In the genomic region with DNA sequence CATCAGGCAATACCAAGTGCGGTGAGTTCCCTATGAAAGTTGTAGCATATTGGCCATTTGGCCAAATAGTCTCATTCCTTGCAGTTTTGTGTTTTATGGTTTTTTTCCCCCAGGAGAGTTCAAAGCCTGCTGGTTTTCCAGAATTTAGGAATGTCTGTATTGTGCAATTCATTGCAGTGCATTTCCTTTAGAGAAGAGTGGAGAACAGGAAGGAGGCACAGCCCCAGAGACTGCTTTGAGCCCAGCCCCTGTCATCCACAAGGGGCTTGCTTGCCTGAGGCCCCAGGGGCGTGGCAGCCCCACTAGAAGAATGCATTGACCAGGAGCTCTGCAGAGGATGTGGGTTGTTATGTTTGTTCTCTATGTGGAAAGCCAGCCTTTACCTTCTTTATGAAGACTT, we compare ENCODE assay signal across 7 cellular contexts.
DNase-seq lines count a peak whose midpoint lies in the region; ATAC-seq and TF ChIP-seq lines count a peak whose summit lies in the region.
"Not testable (repeated sequence)": the region's sequence is repeated elsewhere in the genome, so short reads cannot be mapped to it uniquely, and the experiment has no call there.

No MANE protein-coding gene starts in this region.

- DNase-seq in Daoy (ENCODE audit: low read depth) (peak; percentile 73), RWPE2 (ENCODE audit: low spot score) (peak; percentile 74), astrocyte of the spinal cord (ENCODE audit: low read depth, low spot score) (peak; percentile 16), fibroblast of mammary gland (ENCODE audit: low read depth) (peak; percentile 67), islet precursor cell (peak; percentile 89), psoas muscle (peak in 1 of 2 donors; percentile 36)

- intact Hi-C loops in psoas muscle (cut with DNase I), result not testable (repeated sequence)

- in situ Hi-C loops in astrocyte of the spinal cord (cut with HindIII; ENCODE audit: low sequenced_read_pairs), result not testable (repeated sequence)

- not testable (repeated sequence) for H3K9me3 ChIP-seq in HUES48 (ENCODE audit: control insufficient read depth, insufficient read depth, low read length); RWPE2 (ENCODE audit: severe bottlenecking); psoas muscle

- ATAC-seq in RWPE2 (ENCODE audit: low read depth) (peak; percentile 57), psoas muscle (peak in 1 of 4 donors; percentile 35)

- H3K9ac ChIP-seq in HUES48 (ENCODE audit: low read depth, low read length), result not testable (repeated sequence)

- not testable (repeated sequence) for H3K27me3 ChIP-seq in HUES48 (ENCODE audit: control insufficient read depth, insufficient read depth, low read length); RWPE2 (ENCODE audit: insufficient read depth, poor library complexity, severe bottlenecking); psoas muscle (ENCODE audit: insufficient read depth in 3 of 3, low read length in 2 of 3)

- H3K27ac ChIP-seq in HUES48 (ENCODE audit: low read depth, low read length) (peak overlapping the region; percentile 77), RWPE2 (ENCODE audit: poor library complexity, severe bottlenecking) (peak overlapping the region; percentile 89), psoas muscle (peak overlapping the region; percentile 46)

- H3K4me1 ChIP-seq in HUES48 (ENCODE audit: control insufficient read depth, insufficient read depth, low read length); psoas muscle: not testable (repeated sequence)
- peaks cover 15% of the 10 kb centered on the region for H3K4me1 ChIP-seq in RWPE2 (ENCODE audit: insufficient read depth, poor library complexity, severe bottlenecking)

- not testable (repeated sequence) for H3K36me3 ChIP-seq in HUES48 (ENCODE audit: control insufficient read depth, insufficient read depth, low read length); RWPE2 (ENCODE audit: low read depth); psoas muscle (ENCODE audit: insufficient read depth in 1 of 2, low read depth in 1 of 2)

- WGBS in psoas muscle, 3 donors, result 74 to 81% (median 79%) methylated on average over 2 of the region's 2 CpGs

- H3K4me3 ChIP-seq in HUES48 (ENCODE audit: low read depth, low read length); RWPE2 (ENCODE audit: severe bottlenecking); astrocyte of the spinal cord (ENCODE audit: low read depth, low read length); fibroblast of mammary gland (ENCODE audit: control insufficient read depth, low read depth, low read length); psoas muscle: not testable (repeated sequence)

- not testable (repeated sequence) for TF ChIP-seq CTCF in RWPE2 (IDR thresholded peaks at IDR 0.05; ENCODE audit: poor library complexity, severe bottlenecking); astrocyte of the spinal cord (IDR thresholded peaks at IDR 0.05; ENCODE audit: low read depth, low read length); fibroblast of mammary gland (conservative IDR thresholded peaks at IDR 0.05; ENCODE audit: control insufficient read depth, insufficient read depth, low read depth, low read length); psoas muscle (IDR thresholded peaks at IDR 0.05)
